In the genomic region with DNA sequence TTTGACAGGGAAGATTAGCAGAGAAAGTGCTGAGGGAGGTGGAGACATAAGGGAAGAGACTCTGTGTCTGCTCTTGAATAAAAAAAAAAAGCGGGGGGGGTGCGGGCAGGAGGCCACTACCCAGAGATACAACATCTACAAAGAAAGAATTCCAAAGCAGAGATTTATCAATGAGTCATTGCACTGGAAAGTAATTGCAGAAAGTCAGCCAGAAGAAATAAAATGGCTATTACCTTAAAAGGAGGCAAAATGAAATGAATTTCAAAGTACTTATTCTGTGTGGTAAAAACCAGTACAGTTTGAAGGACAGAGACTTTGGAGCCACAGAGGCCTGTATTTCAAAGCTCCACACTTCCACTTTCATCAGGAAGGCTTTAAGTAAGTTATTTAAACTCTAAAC, we compare ENCODE assay signal across 12 cellular contexts.
DNase-seq lines count a peak whose midpoint lies in the region; ATAC-seq and TF ChIP-seq lines count a peak whose summit lies in the region.
"Had no signal": no experiment of that assay in that cellular context is flagged by ENCODE, and none has a peak within 500 bp of the region (broad histone marks: within the 10 kb centered on the region; RNA-seq: fewer than 3 reads in every experiment).

No MANE protein-coding gene starts in this region.

- H3K27me3 Mint-ChIP-seq in activated CD4-positive, alpha-beta T cell treated with anti-CD3 and anti-CD28 coated beads, Interleukin-2, amount 10 ng/mL, durations not matched to agents 7 days and 5 days: no peaks in the 10 kb centered on the region
- H3K27me3 Mint-ChIP-seq: activated CD8-positive, alpha-beta T cell treated with anti-CD3 and anti-CD28 coated beads for 36 hours; activated naive CD8-positive, alpha-beta T cell treated with anti-CD3 and anti-CD28 coated beads, Interleukin-2, amount 50 U/mL, for 24 hours had no signal

- no peak overlapping the region for H2BK120ac ChIP-seq in mesenchymal stem cell (ENCODE audit: low read depth, low read length)

- no peak overlapping the region for H3K23ac ChIP-seq in mesenchymal stem cell (ENCODE audit: low read length in 2 of 2)

- no peak overlapping the region for H4K8ac ChIP-seq in mesenchymal stem cell (ENCODE audit: low read length)

- WGBS in mesenchymal stem cell: no CpG with 5 or more reads among the region's 2 CpGs

- H3K4me3 Mint-ChIP-seq in activated CD4-positive, alpha-beta T cell treated with anti-CD3 and anti-CD28 coated beads, Interleukin-2, amount 10 ng/mL, durations not matched to agents 7 days and 5 days: no peak overlapping the region
- H3K4me3 Mint-ChIP-seq: activated CD8-positive, alpha-beta T cell treated with anti-CD3 and anti-CD28 coated beads for 36 hours; activated naive CD8-positive, alpha-beta T cell treated with anti-CD3 and anti-CD28 coated beads, Interleukin-2, amount 50 U/mL, for 24 hours had no signal

- no peaks in the 10 kb centered on the region for H3K4me1 Mint-ChIP-seq in activated CD4-positive, alpha-beta T cell treated with anti-CD3 and anti-CD28 coated beads, Interleukin-2, amount 10 ng/mL, durations not matched to agents 7 days and 5 days
- H3K4me1 Mint-ChIP-seq: activated naive CD8-positive, alpha-beta T cell treated with anti-CD3 and anti-CD28 coated beads, Interleukin-2, amount 50 U/mL, for 24 hours had no signal

- H3K14ac ChIP-seq in mesenchymal stem cell (ENCODE audit: low read length in 2 of 2): no peak overlapping the region

- H3K9ac ChIP-seq in mesenchymal stem cell (ENCODE audit: low read length): peak overlapping the region; percentile 85

- H3K18ac ChIP-seq in mesenchymal stem cell (ENCODE audit: low read depth in 1 of 2, low read length in 2 of 2): no peak overlapping the region

- POLR2A ChIA-PET in A673 (lab: Charles Lee; ENCODE audit: low non-redundant PET): no interaction called here
- POLR2A ChIA-PET in activated CD4-positive, alpha-beta T cell treated with anti-CD3 and anti-CD28 coated beads, Interleukin-2, amount 10 ng/mL, durations not matched to agents 7 days and 5 days (lab: Charles Lee): no interaction called here

- intact Hi-C loops in A673 (cut with micrococcal nuclease; ENCODE audit: unreplicated experiment) (no loop called here), breast epithelium (cut with DNase I; ENCODE audit: low total_unique reads) (no loop called here)

- DNase-seq in A673 (ENCODE audit: low spot score) (peak; percentile 43), HT1080 (ENCODE audit: low read depth) (peak; percentile 61), breast epithelium (ENCODE audit: low spot score in 2 of 2) (no peak), mesenchymal stem cell (peak; percentile 59)
- no peak for DNase-seq in activated CD4-positive, alpha-beta T cell treated with anti-CD3 and anti-CD28 coated beads, Interleukin-2, amount 10 ng/mL, durations not matched to agents 7 days and 5 days
- DNase-seq: activated CD8-positive, alpha-beta T cell treated with anti-CD3 and anti-CD28 coated beads for 36 hours; activated naive CD8-positive, alpha-beta T cell treated with anti-CD3 and anti-CD28 coated beads, Interleukin-2, amount 50 U/mL, for 24 hours; BE2C; right lobe of liver had no signal

- H3K27ac ChIP-seq in A673 (ENCODE audit: low read depth, low read length, poor library complexity, severe bottlenecking) (no peak overlapping the region), breast epithelium (peak overlapping the region; percentile 6 to 45), mesenchymal stem cell (ENCODE audit: low read length, poor library complexity, severe bottlenecking) (no peak overlapping the region)
- H3K27ac ChIP-seq: right lobe of liver had no signal

- H3K4me3 ChIP-seq in A673 (ENCODE audit: low read depth, low read length, poor library complexity, severe bottlenecking): no peak overlapping the region
- H3K4me3 ChIP-seq in breast epithelium: no peak overlapping the region
- peak overlapping the region in 1 of 2 experiments; percentile 41 for H3K4me3 ChIP-seq in mesenchymal stem cell (ENCODE audit: insufficient read depth in 1 of 2, low read depth in 1 of 2, low read length in 2 of 2)
- H3K4me3 ChIP-seq: right lobe of liver had no signal

- H3K4me2 ChIP-seq in mesenchymal stem cell (ENCODE audit: low read length, poor library complexity, severe bottlenecking): no peak overlapping the region

- H2BK5ac ChIP-seq in mesenchymal stem cell (ENCODE audit: low read depth, low read length, poor library complexity, severe bottlenecking): no peak overlapping the region

- no peaks in the 10 kb centered on the region for H3K79me1 ChIP-seq in mesenchymal stem cell (replicated peaks; ENCODE audit: low read length, poor library complexity, severe bottlenecking)

- H2BK15ac ChIP-seq in mesenchymal stem cell (ENCODE audit: low read depth, poor library complexity, severe bottlenecking): no peak overlapping the region

- H3K9me3 ChIP-seq in A673 (ENCODE audit: low read depth, low read length, poor library complexity, severe bottlenecking): no peaks in the 10 kb centered on the region
- no peaks in the 10 kb centered on the region for H3K9me3 ChIP-seq in breast epithelium
- peaks cover 4% of the 10 kb centered on the region for H3K9me3 ChIP-seq in mesenchymal stem cell (ENCODE audit: control insufficient read depth, low read length)
- H3K9me3 ChIP-seq: BE2C, right lobe of liver had no signal

- H3K27ac Mint-ChIP-seq in activated CD4-positive, alpha-beta T cell treated with anti-CD3 and anti-CD28 coated beads, Interleukin-2, amount 10 ng/mL, durations not matched to agents 7 days and 5 days: no peak overlapping the region
- H3K27ac Mint-ChIP-seq: activated CD8-positive, alpha-beta T cell treated with anti-CD3 and anti-CD28 coated beads for 36 hours; activated naive CD8-positive, alpha-beta T cell treated with anti-CD3 and anti-CD28 coated beads, Interleukin-2, amount 50 U/mL, for 24 hours had no signal

- ATAC-seq in GM18517 (IDR thresholded peaks at IDR 0.05; ENCODE audit: unreplicated experiment): no peak
- ATAC-seq in HG03571 (IDR thresholded peaks at IDR 0.05; ENCODE audit: unreplicated experiment): no peak
- ATAC-seq in GM18511 (IDR thresholded peaks at IDR 0.05; ENCODE audit: unreplicated experiment): no peak
- ATAC-seq: activated CD8-positive, alpha-beta T cell treated with anti-CD3 and anti-CD28 coated beads for 36 hours; activated naive CD8-positive, alpha-beta T cell treated with anti-CD3 and anti-CD28 coated beads, Interleukin-2, amount 50 U/mL, for 24 hours; right lobe of liver had no signal

- CTCF ChIA-PET in A673 (lab: Charles Lee): no interaction called here
- CTCF ChIA-PET in activated CD4-positive, alpha-beta T cell treated with anti-CD3 and anti-CD28 coated beads, Interleukin-2, amount 10 ng/mL, durations not matched to agents 7 days and 5 days (lab: Charles Lee): no interaction called here

- no peaks in the 10 kb centered on the region for H3K4me1 ChIP-seq in A673 (ENCODE audit: insufficient read depth, low read length, poor library complexity, severe bottlenecking)
- H3K4me1 ChIP-seq in breast epithelium: no peaks in the 10 kb centered on the region
- no peaks in the 10 kb centered on the region for H3K4me1 ChIP-seq in mesenchymal stem cell (ENCODE audit: control insufficient read depth, insufficient read depth, low read depth, low read length)
- H3K4me1 ChIP-seq: BE2C, right lobe of liver had no signal

- no peak for TF ChIP-seq CTCF in A673 (conservative IDR thresholded peaks at IDR 0.05; ENCODE audit: low read depth, low read length)
- TF ChIP-seq CTCF in breast epithelium (IDR thresholded peaks at IDR 0.05): no peak

- BruUV-seq in A673 (replicated peaks; lab: Mats Ljungman, UMichigan): no TSS peak

- no peaks in the 10 kb centered on the region for H3K36me3 ChIP-seq in A673 (ENCODE audit: insufficient read depth, low read length, poor library complexity, severe bottlenecking)
- no peaks in the 10 kb centered on the region for H3K36me3 ChIP-seq in breast epithelium
- no peaks in the 10 kb centered on the region for H3K36me3 ChIP-seq in mesenchymal stem cell (ENCODE audit: control insufficient read depth in 1 of 2, insufficient read depth in 2 of 2, low read depth in 1 of 2, low read length in 2 of 2)
- H3K36me3 ChIP-seq: BE2C, right lobe of liver had no signal

- no peaks in the 10 kb centered on the region for H3K27me3 ChIP-seq in A673 (replicated peaks; ENCODE audit: insufficient read depth, low read depth, low read length, poor library complexity)
- H3K27me3 ChIP-seq in breast epithelium: no peaks in the 10 kb centered on the region
- H3K27me3 ChIP-seq in mesenchymal stem cell (ENCODE audit: control insufficient read depth in 1 of 2, insufficient read depth in 1 of 2, low read length in 2 of 2): no peaks in the 10 kb centered on the region
- H3K27me3 ChIP-seq: BE2C, right lobe of liver had no signal

- H3K9me3 Mint-ChIP-seq in activated CD4-positive, alpha-beta T cell treated with anti-CD3 and anti-CD28 coated beads, Interleukin-2, amount 10 ng/mL, durations not matched to agents 7 days and 5 days: no peaks in the 10 kb centered on the region
- H3K9me3 Mint-ChIP-seq: activated CD8-positive, alpha-beta T cell treated with anti-CD3 and anti-CD28 coated beads for 36 hours had no signal

- no peak for TF ChIP-seq POLR2A in breast epithelium (IDR thresholded peaks at IDR 0.05)

- H3K4ac ChIP-seq in mesenchymal stem cell (ENCODE audit: low read depth in 1 of 2, low read length in 2 of 2): no peak overlapping the region

- no peak overlapping the region for H2AK5ac ChIP-seq in mesenchymal stem cell (ENCODE audit: low read length, severe bottlenecking)

- H2BK12ac ChIP-seq in mesenchymal stem cell (ENCODE audit: low read length in 2 of 2): no peak overlapping the region

- no peak overlapping the region for H4K91ac ChIP-seq in mesenchymal stem cell (ENCODE audit: low read length)

- H3K36me3 Mint-ChIP-seq in activated CD4-positive, alpha-beta T cell treated with anti-CD3 and anti-CD28 coated beads, Interleukin-2, amount 10 ng/mL, durations not matched to agents 7 days and 5 days (ENCODE audit: low read depth): no peaks in the 10 kb centered on the region

- H2AFZ ChIP-seq in mesenchymal stem cell (ENCODE audit: low read depth, low read length): no peak overlapping the region

Comparison
In these comparisons a context has a peak if more than half of its experiments do, and no peak if none do; other contexts are left out.
1. DNase-seq: peak in A673 (single experiment), HT1080 (single experiment) and mesenchymal stem cell (single experiment); none in breast epithelium (0 of 2) and activated CD4-positive, alpha-beta T cell treated with anti-CD3 and anti-CD28 coated beads, Interleukin-2, amount 10 ng/mL, durations not matched to agents 7 days and 5 days (single experiment).
2. H3K27ac ChIP-seq: peak in breast epithelium (2 of 2); none in A673 (single experiment) and mesenchymal stem cell (single experiment).